In the genomic region with DNA sequence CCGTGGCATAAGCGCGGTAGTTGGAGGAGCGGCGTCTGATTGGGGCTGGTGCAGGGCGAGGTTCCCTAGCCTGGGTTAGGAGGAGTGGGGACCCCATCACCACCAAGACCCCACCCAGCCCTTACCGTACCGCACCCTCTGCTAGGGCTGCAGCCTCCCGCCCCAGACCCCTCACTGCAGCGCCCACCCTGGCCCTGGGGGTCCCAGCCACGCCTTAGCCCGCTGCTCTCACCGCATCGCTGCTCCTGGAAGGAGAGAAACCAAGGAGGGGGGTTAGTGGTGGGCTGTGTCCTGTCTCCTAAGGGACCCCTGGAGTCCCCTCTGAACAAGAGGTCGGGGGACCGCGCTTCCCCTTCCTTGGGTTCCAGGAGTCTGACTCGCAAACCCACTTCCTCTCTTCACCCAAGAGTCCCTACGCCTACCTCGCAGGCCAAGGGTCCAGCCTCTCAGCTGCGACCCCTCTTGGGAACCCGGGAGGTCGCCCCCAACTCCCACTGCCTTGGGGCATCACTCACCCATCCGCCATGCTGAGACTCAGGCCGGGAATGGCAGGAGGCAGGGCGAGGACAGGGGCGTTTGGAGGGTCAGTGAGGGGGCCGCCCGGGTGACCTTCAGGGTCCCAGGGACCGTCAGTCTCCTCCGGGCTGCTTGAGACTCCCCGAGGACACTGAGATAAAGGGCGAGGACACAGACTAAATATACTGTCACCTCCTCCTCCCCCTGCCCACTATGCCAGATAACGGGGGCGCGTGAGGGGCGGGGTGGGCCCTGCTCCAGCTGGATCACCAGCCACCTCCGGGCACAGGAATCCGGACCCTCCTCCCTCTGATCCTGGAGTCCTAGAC, we compare ENCODE assay signal across 16 cellular contexts. TPM values are rescaled to one million over a fixed set of nuclear protein-coding genes. Genes with fewer than 3 reads are reported as not detected.
DNase-seq lines count a peak whose midpoint lies in the region; ATAC-seq and TF ChIP-seq lines count a peak whose summit lies in the region.
"Had no signal": no experiment of that assay in that cellular context is flagged by ENCODE, and none has a peak within 500 bp of the region (broad histone marks: within the 10 kb centered on the region; RNA-seq: fewer than 3 reads in every experiment).

A gene (minus strand): TSS at position 669 of the 845 bp plus-strand sequence. CDS start 143 bp downstream, at position 526.

- H4K20me1 ChIP-seq in PC-9 (ENCODE audit: insufficient read depth): no peaks in the 10 kb centered on the region
- H4K20me1 ChIP-seq in neural progenitor cell (ENCODE audit: low read depth): no peaks in the 10 kb centered on the region

- no peaks in the 10 kb centered on the region for H3K27me3 ChIP-seq in PC-9 (ENCODE audit: insufficient read depth, low read depth)
- peaks cover 35% of the 10 kb centered on the region for H3K27me3 ChIP-seq in neural progenitor cell
- H3K27me3 ChIP-seq in lower lobe of right lung (ENCODE audit: low read depth): peaks cover 58% of the 10 kb centered on the region

- H3K4me3 Mint-ChIP-seq in CD14-positive monocyte (peak within 1 kb of the TSS; percentile 37 to 84), neural progenitor cell (peak within 1 kb of the TSS; percentile 84)
- H3K4me3 Mint-ChIP-seq: activated CD4-positive, alpha-beta memory T cell treated with anti-CD3 and anti-CD28 coated beads, Interleukin-2, amount 10 ng/mL, durations not matched to agents 7 days and 5 days; T-helper 1 cell treated with Interleukin-12 subunit alpha and Interleukin-12 subunit beta and Interleukin-4 antibody, amounts not matched to agents 30 μg/mL and 1 μg/mL, for 36 hours had no signal

- POLR2A ChIA-PET in PC-9 (lab: Charles Lee; ENCODE audit: unreplicated experiment): no interaction called here

- H3K4me1 Mint-ChIP-seq in CD14-positive monocyte (peaks cover 7% of the 10 kb centered on the region), neural progenitor cell (peaks cover 16% of the 10 kb centered on the region)

- intact Hi-C loops in CD14-positive monocyte (cut with micrococcal nuclease): no loop called here
- intact Hi-C loops in PC-9 (cut with micrococcal nuclease; ENCODE audit: unreplicated experiment): no loop called here
- intact Hi-C loops in cardiac septum (cut with DNase I): no loop called here
- intact Hi-C loops in lower lobe of right lung (cut with DNase I): no loop called here

- no peak within 1 kb of the TSS for H3K27ac Mint-ChIP-seq in CD14-positive monocyte
- no peak within 1 kb of the TSS for H3K27ac Mint-ChIP-seq in neural progenitor cell
- H3K27ac Mint-ChIP-seq: activated CD4-positive, alpha-beta memory T cell treated with anti-CD3 and anti-CD28 coated beads, Interleukin-2, amount 10 ng/mL, durations not matched to agents 7 days and 5 days; T-helper 1 cell treated with Interleukin-12 subunit alpha and Interleukin-12 subunit beta and Interleukin-4 antibody, amounts not matched to agents 30 μg/mL and 1 μg/mL, for 36 hours had no signal

- no peaks in the 10 kb centered on the region for H3K9me3 ChIP-seq in PC-9 (ENCODE audit: insufficient read depth, low read depth)
- no peaks in the 10 kb centered on the region for H3K9me3 ChIP-seq in neural progenitor cell (ENCODE audit: low read depth)
- no peaks in the 10 kb centered on the region for H3K9me3 ChIP-seq in lower lobe of right lung
- H3K9me3 ChIP-seq: esophagus squamous epithelium, ovary, stomach had no signal

- H2AFZ ChIP-seq in PC-9 (no peak within 1 kb of the TSS), neural progenitor cell (replicated peaks) (peak within 1 kb of the TSS; percentile 86)

- H3K79me2 ChIP-seq in PC-9 (ENCODE audit: low read depth): no peaks in the 10 kb centered on the region
- H3K79me2 ChIP-seq in neural progenitor cell (ENCODE audit: low read depth): no peaks in the 10 kb centered on the region

- peaks cover 36% of the 10 kb centered on the region for H3F3A ChIP-seq in PC-9 (ENCODE audit: insufficient read depth, low read depth)
- peaks cover 20% of the 10 kb centered on the region for H3F3A ChIP-seq in neural progenitor cell (ENCODE audit: low read depth)

- no TSS peak for BruUV-seq in PC-9 (replicated peaks; lab: Mats Ljungman, UMichigan)

- no peaks in the 10 kb centered on the region for H3K9me2 ChIP-seq in PC-9 (ENCODE audit: insufficient read depth)

- H3K9ac ChIP-seq in neural progenitor cell: no peak within 1 kb of the TSS

- peaks cover 58 to 76% (median 75%) of the 10 kb centered on the region in 3 donors for H3K27me3 Mint-ChIP-seq in CD14-positive monocyte (ENCODE audit: low read depth in 3 of 3)
- H3K27me3 Mint-ChIP-seq in neural progenitor cell (ENCODE audit: insufficient read depth, low read depth): peaks cover 14% of the 10 kb centered on the region

- DNase-seq in CD14-positive monocyte (ENCODE audit: low spot score) (no peak), PC-9 (no peak), cardiac septum (ENCODE audit: low spot score) (peak; percentile 87), neural progenitor cell (ENCODE audit: low spot score) (no peak), GF-D8 (lab: John Stamatoyannopoulos, UW) (no peak), cortex of kidney (lab: John Stamatoyannopoulos, UW) (no peak), lower lobe of right lung (no peak)
- DNase-seq: esophagus squamous epithelium, kidney glomerular epithelial cell, ovary had no signal

- CTCF ChIA-PET in PC-9 (lab: Charles Lee): no interaction called here

- H3K4me3 ChIP-seq in PC-9 (no peak within 1 kb of the TSS), neural progenitor cell (peak within 1 kb of the TSS; percentile 63), lower lobe of right lung (no peak within 1 kb of the TSS)
- H3K4me3 ChIP-seq: ovary had no signal

- H3K4me1 ChIP-seq in PC-9 (replicated peaks; ENCODE audit: insufficient read depth) (peaks cover 19% of the 10 kb centered on the region), neural progenitor cell (peaks cover 6% of the 10 kb centered on the region), lower lobe of right lung (peaks cover 9% of the 10 kb centered on the region)

- peak within 1 kb of the TSS; percentile 40; the same call in 1 of the 2 replicates for H3K4me2 ChIP-seq in PC-9
- peak within 1 kb of the TSS; percentile 84 for H3K4me2 ChIP-seq in neural progenitor cell

- H3K27ac ChIP-seq in PC-9: no peak within 1 kb of the TSS
- no peak within 1 kb of the TSS for H3K27ac ChIP-seq in neural progenitor cell
- no peak within 1 kb of the TSS for H3K27ac ChIP-seq in lower lobe of right lung
- H3K27ac ChIP-seq: esophagus squamous epithelium, ovary, stomach had no signal

- H3K9me3 Mint-ChIP-seq in CD14-positive monocyte: peaks cover 3 to 23% (median 15%) of the 10 kb centered on the region in 7 donors
- no peaks in the 10 kb centered on the region for H3K9me3 Mint-ChIP-seq in neural progenitor cell

- H3K36me3 Mint-ChIP-seq in CD14-positive monocyte (peaks cover 2 to 6% of the 10 kb centered on the region in 2 donors), neural progenitor cell (peaks cover 2% of the 10 kb centered on the region)
- H3K36me3 Mint-ChIP-seq: CD4-positive, alpha-beta memory T cell had no signal

- TF ChIP-seq CTCF in CD14-positive monocyte (IDR thresholded peaks at IDR 0.05) (no peak), PC-9 (conservative IDR thresholded peaks at IDR 0.05) (no peak), neural progenitor cell (IDR thresholded peaks at IDR 0.05) (no peak), lower lobe of right lung (IDR thresholded peaks at IDR 0.05) (no peak)

- ATAC-seq in lower lobe of right lung: no peak
- ATAC-seq in GM19395 (IDR thresholded peaks at IDR 0.05; ENCODE audit: unreplicated experiment): no peak

- H3K36me3 ChIP-seq in PC-9 (ENCODE audit: low read depth): no peaks in the 10 kb centered on the region
- H3K36me3 ChIP-seq in neural progenitor cell: no peaks in the 10 kb centered on the region
- no peaks in the 10 kb centered on the region for H3K36me3 ChIP-seq in lower lobe of right lung
- H3K36me3 ChIP-seq: esophagus squamous epithelium, ovary, stomach had no signal

RNA-seq across cellular contexts. Expression of the gene that starts here (rescaled TPM):
- polyA plus RNA-seq in CD14-positive monocyte: 1 to 10 TPM in 1 of 2 donors, not detected in 1; 1.2 TPM
- total RNA-seq in PC-9 (2021): 13.7 and 18.2 TPM in 2 replicates
- total RNA-seq in cardiac septum: 7,865 TPM
- total RNA-seq in neural progenitor cell (ENCODE audit: low replicate concordance): 22.2 and 41.0 TPM in 2 replicates
- total RNA-seq in lower lobe of right lung: 2.3 TPM
- total RNA-seq: activated CD4-positive, alpha-beta memory T cell treated with anti-CD3 and anti-CD28 coated beads, Interleukin-2, amount 10 ng/mL, durations not matched to agents 7 days and 5 days; CD4-positive, alpha-beta memory T cell; esophagus squamous epithelium; M059J; stomach had no signal
- polyA plus RNA-seq: CD4-positive, alpha-beta memory T cell had no signal

Comparison
In these comparisons a context has a peak if more than half of its experiments do, and no peak if none do; other contexts are left out.
1. RNA of the gene that starts here (total RNA-seq): 7,865 TPM in cardiac septum (single experiment); 22.2 to 41.0 TPM in neural progenitor cell, 13.7 to 18.2 TPM in PC-9 and 2.3 TPM in lower lobe of right lung (single experiment); every median in the first group is over 100 times any median in the second.